Comparison of ENCODE assay signal across 8 cellular contexts in genomic region chr11:110428956-110429613, GRCh38. TPM values are rescaled to one million over a fixed set of nuclear protein-coding genes. Genes with fewer than 3 reads are reported as not detected.
DNase-seq lines count a peak whose midpoint lies in the region; ATAC-seq and TF ChIP-seq lines count a peak whose summit lies in the region.

No MANE protein-coding gene starts in this region.

- no peak for DNase-seq in H9
- no peak for DNase-seq in T-helper 17 cell
- DNase-seq in fibroblast of villous mesenchyme (ENCODE audit: low read depth) = no peak
- DNase-seq in stimulated activated naive CD4-positive, alpha-beta T cell treated with Interleukin-2 at 50 U/mL for 16 hours (lab: John Stamatoyannopoulos, UW) = no peak
- DNase-seq in HPDE6-E6E7 (ENCODE audit: extremely low spot score) = no peak
- no peak for DNase-seq in COR-L47 (lab: John Stamatoyannopoulos, UW)
- DNase-seq in NCI-H345 (lab: John Stamatoyannopoulos, UW) = no peak

- no peak overlapping the region for H3K18ac ChIP-seq in H9 (ENCODE audit: insufficient read length, low read depth, low read length)

- H3K27ac ChIP-seq in H9 (ENCODE audit: insufficient read length, low read depth, low read length) (no peak overlapping the region), skin epidermis (peak overlapping the region in 17 of 21 experiments; percentile 4 to 96 (median 93))

- H3K9me3 Mint-ChIP-seq in H9 = peaks cover 0 to 3% of the 10 kb centered on the region in 2 experiments; a peak in 1 of 5 replicates

- H3K9ac ChIP-seq in H9 (ENCODE audit: extremely low read depth, insufficient read length, low read length) = no peak overlapping the region

- ATAC-seq in T-helper 17 cell = no peak

- no peak overlapping the region for H2BK12ac ChIP-seq in H9 (ENCODE audit: insufficient read length, low read depth, low read length)

- no peak overlapping the region for H4K91ac ChIP-seq in H9 (ENCODE audit: insufficient read length, low read depth, low read length)

- H3K14ac ChIP-seq in H9 (ENCODE audit: insufficient read depth, low read length) = no peak overlapping the region

- no peak overlapping the region for H2BK120ac ChIP-seq in H9 (ENCODE audit: low read depth, low read length, poor library complexity, severe bottlenecking)

- H2BK20ac ChIP-seq in H9 (ENCODE audit: low read depth, low read length, poor library complexity, severe bottlenecking) = no peak overlapping the region

- H2AK5ac ChIP-seq in H9 (ENCODE audit: insufficient read length, low read length) = no peak overlapping the region

- peaks cover 6% of the 10 kb centered on the region for H3K23me2 ChIP-seq in H9 (ENCODE audit: insufficient read length, low read depth, low read length, poor library complexity, severe bottlenecking)

- H4K5ac ChIP-seq in H9 (ENCODE audit: insufficient read length, low read depth, low read length) = no peak overlapping the region

- H3K4me1 Mint-ChIP-seq in H9 = peaks cover 30 to 34% of the 10 kb centered on the region in 2 experiments
- H3K4me1 Mint-ChIP-seq in T-helper 17 cell = peaks cover 39% of the 10 kb centered on the region

- no peak overlapping the region for H2BK5ac ChIP-seq in H9 (ENCODE audit: insufficient read length, low read length)

- H3K36me3 Mint-ChIP-seq in H9 (ENCODE audit: insufficient read depth in 1 of 3, low read depth in 3 of 3) (no peaks in the 10 kb centered on the region; a peak in 1 of 7 replicates), T-helper 17 cell (ENCODE audit: low read depth) (no peaks in the 10 kb centered on the region)

- no peak overlapping the region for H2AFZ ChIP-seq in H9 (ENCODE audit: low read length)

- no peak for TF ChIP-seq CTCF in H9 (conservative IDR thresholded peaks at IDR 0.05)
- TF ChIP-seq CTCF in fibroblast of villous mesenchyme (IDR thresholded peaks at IDR 0.05; ENCODE audit: insufficient read depth, low read depth, low read length) = no peak

- no peak overlapping the region for H3K4ac ChIP-seq in H9 (ENCODE audit: low read depth, low read length)

- H3K4me3 Mint-ChIP-seq in H9 (peak overlapping the region; percentile 72 to 85), T-helper 17 cell (peak overlapping the region; percentile 79)

- H3K79me1 ChIP-seq in H9 (ENCODE audit: insufficient read depth, low read depth, low read length, poor library complexity, severe bottlenecking) = no peaks in the 10 kb centered on the region

- H3K27me3 Mint-ChIP-seq in H9 (ENCODE audit: low read depth) (peaks cover 8% of the 10 kb centered on the region), T-helper 17 cell (no peaks in the 10 kb centered on the region)

- no CpG with 5 or more reads among the region's 8 CpGs for whole genome bisulfite sequencing in H9 (ENCODE audit: extremely low coverage, insufficient read length, low lambda C conversion rate)

- H3K56ac ChIP-seq in H9 (ENCODE audit: insufficient read length, low read depth, low read length) = no peak overlapping the region

- H3K4me2 ChIP-seq in H9 (ENCODE audit: insufficient read depth, insufficient read length, low read length) = peak overlapping the region; percentile 65

- no peak overlapping the region for H3K27ac Mint-ChIP-seq in H9
- peak overlapping the region; percentile 80 for H3K27ac Mint-ChIP-seq in T-helper 17 cell

- H3K27me3 ChIP-seq in H9 (ENCODE audit: insufficient read depth, low read length) = no peaks in the 10 kb centered on the region

- H3K79me2 ChIP-seq in H9 (ENCODE audit: insufficient read depth, low read length) = no peaks in the 10 kb centered on the region; the same call in 1 of the 2 replicates

- H3K4me3 ChIP-seq in fibroblast of villous mesenchyme (ENCODE audit: low read depth, low read length) (peak overlapping the region; percentile 77), skin epidermis (peak overlapping the region; percentile 62 to 93 (median 81))

- H3K9me3 ChIP-seq in H9 (ENCODE audit: control insufficient read depth, low read depth, low read length) (no peaks in the 10 kb centered on the region), T-helper 17 cell (ENCODE audit: control insufficient read depth, low read length, poor library complexity, severe bottlenecking) (no peaks in the 10 kb centered on the region)

- H3K4me1 ChIP-seq in H9 (ENCODE audit: insufficient read depth, low read length) = peaks cover 2% of the 10 kb centered on the region; the same call in 1 of the 2 replicates

- H4K8ac ChIP-seq in H9 (replicated peaks; ENCODE audit: insufficient read length, low read depth, low read length) = no peak overlapping the region

- H4K20me1 ChIP-seq in H9 (ENCODE audit: control insufficient read depth, insufficient read depth, insufficient read length) = no peaks in the 10 kb centered on the region

- H3T11ph ChIP-seq in H9 (ENCODE audit: low read length) = no peak overlapping the region

- H3K23ac ChIP-seq in H9 (ENCODE audit: insufficient read length, low read depth, low read length) = no peak overlapping the region

- H2BK15ac ChIP-seq in H9 (ENCODE audit: low read depth, low read length) = no peak overlapping the region

RNA-seq across cellular contexts. Expression of gene FDX1, which starts 0.7 kb away (rescaled TPM):
- total RNA-seq in H9 (2021) = 9.1 and 10.1 TPM in 2 replicates
- 10 to 100 TPM; 12.0 to 12.1 TPM for total RNA-seq in T-helper 17 cell
- total RNA-seq in fibroblast of villous mesenchyme = 7.1 and 8.2 TPM in 2 replicates
